13 cellular contexts compared by ENCODE assay signal in the genomic region with DNA sequence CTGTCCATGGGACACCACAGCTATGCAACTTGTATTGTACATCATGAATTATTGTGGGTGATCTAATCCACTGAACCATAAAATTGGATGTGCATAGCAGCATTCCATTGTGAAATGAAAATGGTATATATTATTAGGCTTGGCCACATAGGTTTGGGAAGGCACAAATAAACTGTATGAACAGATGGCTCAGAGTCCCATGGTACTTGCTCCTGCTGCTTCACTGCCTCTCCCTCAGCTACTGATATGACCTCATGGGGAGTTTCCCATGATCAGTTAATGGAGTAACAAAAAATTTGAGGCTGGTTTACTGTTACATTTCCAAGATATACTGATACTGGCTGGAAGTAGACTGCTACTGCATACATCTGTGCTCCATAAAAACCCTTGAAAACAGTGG.
DNase-seq lines count a peak whose midpoint lies in the region; ATAC-seq and TF ChIP-seq lines count a peak whose summit lies in the region.
"Had no signal": no experiment of that assay in that cellular context is flagged by ENCODE, and none has a peak within 500 bp of the region (broad histone marks: within the 10 kb centered on the region; RNA-seq: fewer than 3 reads in every experiment).

No MANE protein-coding gene starts in this region.

- TF ChIP-seq CTCF in colonic mucosa (IDR thresholded peaks at IDR 0.05), result no peak
- no peak for TF ChIP-seq CTCF in CD8-positive, alpha-beta T cell (IDR thresholded peaks at IDR 0.05)

- no peaks in the 10 kb centered on the region for H3K27me3 Mint-ChIP-seq in CD8-positive, alpha-beta T cell (ENCODE audit: low read depth)

- no peaks in the 10 kb centered on the region for H3K27me3 ChIP-seq in colonic mucosa
- H3K27me3 ChIP-seq in CD8-positive, alpha-beta T cell (ENCODE audit: insufficient read depth, low read length), result no peaks in the 10 kb centered on the region
- H3K27me3 ChIP-seq: adrenal gland had no signal

- no peak overlapping the region for H3K4me3 Mint-ChIP-seq in CD8-positive, alpha-beta T cell

- intact Hi-C loops in colonic mucosa (cut with DNase I), result loop anchor here (10.0 kb wide), 1 partner anchor 980 kb away; no protein-coding TSS in a partner anchor
- intact Hi-C loops in CD8-positive, alpha-beta T cell (cut with DNase I, micrococcal nuclease), result no loop called here

- no peak overlapping the region for H3K27ac Mint-ChIP-seq in CD8-positive, alpha-beta T cell

- no peak overlapping the region for H3K9ac ChIP-seq in colonic mucosa (ENCODE audit: low read depth in 2 of 2, low read length in 2 of 2)

- peaks cover 5% of the 10 kb centered on the region for H3K9me3 Mint-ChIP-seq in CD8-positive, alpha-beta T cell

- DNase-seq in NCI-H446 (lab: John Stamatoyannopoulos, UW), result peak; percentile 20 to 54
- peak; percentile 58 for DNase-seq in kidney glomerular epithelial cell (lab: John Stamatoyannopoulos, UW)
- DNase-seq in colonic mucosa, result no peak
- DNase-seq in CD8-positive, alpha-beta T cell, result no peak
- no peak for DNase-seq in COLO829 (ENCODE audit: low spot score)
- DNase-seq: adrenal gland, DMS153, NCI-H2107, psoas muscle had no signal

- H3K36me3 ChIP-seq in colonic mucosa, result no peaks in the 10 kb centered on the region
- no peaks in the 10 kb centered on the region for H3K36me3 ChIP-seq in CD8-positive, alpha-beta T cell (ENCODE audit: insufficient read depth, low read length)
- H3K36me3 ChIP-seq: adrenal gland had no signal

- CTCF ChIA-PET in CD8-positive, alpha-beta T cell (lab: Charles Lee), result no interaction called here

- peak; percentile 69 for ATAC-seq in GM18868 (IDR thresholded peaks at IDR 0.05; ENCODE audit: unreplicated experiment)
- ATAC-seq in HG02852 (IDR thresholded peaks at IDR 0.05; ENCODE audit: unreplicated experiment), result peak; percentile 67
- no peak for ATAC-seq in HG03108 (IDR thresholded peaks at IDR 0.05; ENCODE audit: unreplicated experiment)
- no peak for ATAC-seq in CD8-positive, alpha-beta T cell
- ATAC-seq: psoas muscle had no signal

- H3K36me3 Mint-ChIP-seq in CD8-positive, alpha-beta T cell, result no peaks in the 10 kb centered on the region

- H3K4me1 Mint-ChIP-seq in CD8-positive, alpha-beta T cell (ENCODE audit: low read depth), result no peaks in the 10 kb centered on the region

- H3K4me1 ChIP-seq in colonic mucosa, result no peaks in the 10 kb centered on the region
- H3K4me1 ChIP-seq in CD8-positive, alpha-beta T cell (ENCODE audit: insufficient read depth, low read length), result no peaks in the 10 kb centered on the region
- H3K4me1 ChIP-seq: adrenal gland, psoas muscle had no signal

- H3K27ac ChIP-seq in colonic mucosa, result no peak overlapping the region
- H3K27ac ChIP-seq in CD8-positive, alpha-beta T cell (ENCODE audit: low read depth, low read length), result no peak overlapping the region
- H3K27ac ChIP-seq: adrenal gland, epithelial cell of prostate, psoas muscle had no signal

- POLR2A ChIA-PET in CD8-positive, alpha-beta T cell (lab: Charles Lee), result no interaction called here

- no peaks in the 10 kb centered on the region for H3K9me3 ChIP-seq in colonic mucosa
- no peaks in the 10 kb centered on the region for H3K9me3 ChIP-seq in CD8-positive, alpha-beta T cell (ENCODE audit: low read length)
- H3K9me3 ChIP-seq: adrenal gland, psoas muscle had no signal

- H3K4me3 ChIP-seq in colonic mucosa, result no peak overlapping the region
- H3K4me3 ChIP-seq in CD8-positive, alpha-beta T cell (ENCODE audit: low read depth, low read length), result no peak overlapping the region
- H3K4me3 ChIP-seq: adrenal gland, psoas muscle had no signal

Comparison
In these comparisons a context has a peak if more than half of its experiments do, and no peak if none do; other contexts are left out.
1. ATAC-seq: peak in GM18868 (single experiment) and HG02852 (single experiment); none in HG03108 (single experiment) and CD8-positive, alpha-beta T cell (single experiment).
2. DNase-seq: peak in NCI-H446 (2 of 2) and kidney glomerular epithelial cell (single experiment); none in colonic mucosa (single experiment), CD8-positive, alpha-beta T cell (0 of 7) and COLO829 (single experiment).